8 cellular contexts compared by ENCODE assay signal in genomic region chr1:28915036-28915895, GRCh38. TPM values are rescaled to one million over a fixed set of nuclear protein-coding genes. Genes with fewer than 3 reads are reported as not detected.
A peak's percentile ranks its signal among the peaks of the same experiment; 100 is the strongest.
DNase-seq lines count a peak whose midpoint lies in the region; ATAC-seq, FAIRE-seq and TF ChIP-seq lines count a peak whose summit lies in the region.

No MANE protein-coding gene starts in this region.

- H3K9me3 ChIP-seq in A549 (no peaks in the 10 kb centered on the region), MG63 (no peaks in the 10 kb centered on the region)

- CTCF ChIA-PET in A549 (lab: Yijun Ruan, JAX): interaction anchor here (1.1 to 2.1 kb wide), 4 partner anchors 24 to 119 kb away, joined by 3 to 4 read pairs (median 4); no protein-coding TSS in a partner anchor

- no peaks in the 10 kb centered on the region for H3K27me3 Mint-ChIP-seq in memory B cell
- no peaks in the 10 kb centered on the region for H3K27me3 Mint-ChIP-seq in stimulated activated naive B cell treated with anti-CD40 and anti-IgM and Interleukin-4, amounts not matched to agents 10 μg/mL and 1 μg/mL and 100 μg/mL, for 72 hours

- TF ChIP-seq POLR2A in A549 (IDR thresholded peaks at IDR 0.05; ENCODE audit: low read length): no peak

- peaks cover 29% of the 10 kb centered on the region for H3K4me1 Mint-ChIP-seq in memory B cell
- peaks cover 31 to 54% of the 10 kb centered on the region in 2 donors for H3K4me1 Mint-ChIP-seq in stimulated activated naive B cell treated with anti-CD40 and anti-IgM and Interleukin-4, amounts not matched to agents 10 μg/mL and 1 μg/mL and 100 μg/mL, for 72 hours

- 0 out of 3 replicates have a peak, but pooled peaks cover 5% of the 10 kb centered on the region for H3K4me1 ChIP-seq in A549

- peak overlapping the region; percentile 91 for H3K4me3 Mint-ChIP-seq in memory B cell
- H3K4me3 Mint-ChIP-seq in stimulated activated naive B cell treated with anti-CD40 and anti-IgM and Interleukin-4, amounts not matched to agents 10 μg/mL and 1 μg/mL and 100 μg/mL, for 72 hours: peak overlapping the region; percentile 84 to 85

- no peaks in the 10 kb centered on the region for H3K36me3 ChIP-seq in MG63

- FAIRE-seq in A549 (lab: Jason Lieb, UNC): no peak

- no peak for TF ChIP-seq EP300 in A549 (IDR thresholded peaks at IDR 0.05)

- TF ChIP-seq CTCF in A549 (IDR thresholded peaks at IDR 0.05) (no peak), GM13977 (IDR thresholded peaks at IDR 0.05; ENCODE audit: extremely low read depth, insufficient read depth, missing control alignments) (no peak)

- peak overlapping the region; percentile 60 for H3K27ac Mint-ChIP-seq in memory B cell
- H3K27ac Mint-ChIP-seq in stimulated activated naive B cell treated with anti-CD40 and anti-IgM and Interleukin-4, amounts not matched to agents 10 μg/mL and 1 μg/mL and 100 μg/mL, for 72 hours: peak overlapping the region; percentile 86

- H3K27me3 ChIP-seq in MG63: no peaks in the 10 kb centered on the region

- no peak for TF ChIP-seq RAD21 in A549 (conservative IDR thresholded peaks at IDR 0.05 in 1 of 2, IDR thresholded peaks at IDR 0.05 in 1 of 2)

- H3K36me3 Mint-ChIP-seq in memory B cell: peaks cover 1% of the 10 kb centered on the region
- H3K36me3 Mint-ChIP-seq in stimulated activated naive B cell treated with anti-CD40 and anti-IgM and Interleukin-4, amounts not matched to agents 10 μg/mL and 1 μg/mL and 100 μg/mL, for 72 hours: peaks cover 5 to 8% of the 10 kb centered on the region in 2 donors

- in situ Hi-C loops in GM13977 (cut with MboI; ENCODE audit: low pct_unique_long_range_greater_than_20kb, low sequenced_read_pairs, unreplicated experiment): no loop called here

- H3K4me2 ChIP-seq in A549: peak overlapping the region; percentile 75

- ATAC-seq in A549 (peak; percentile 7 to 27; a peak in 1 of 6 replicates), memory B cell (ENCODE audit: low read depth) (peak; percentile 15)
- peak; percentile 17 to 22 for ATAC-seq in stimulated activated naive B cell treated with anti-CD40 and anti-IgM and Interleukin-4, amounts not matched to agents 10 μg/mL and 1 μg/mL and 100 μg/mL, for 72 hours (replicated peaks)

- H3K9me3 Mint-ChIP-seq in memory B cell: no peaks in the 10 kb centered on the region
- H3K9me3 Mint-ChIP-seq in stimulated activated naive B cell treated with anti-CD40 and anti-IgM and Interleukin-4, amounts not matched to agents 10 μg/mL and 1 μg/mL and 100 μg/mL, for 72 hours: no peaks in the 10 kb centered on the region

- DNase-seq in A549 (ENCODE audit: low read depth in 1 of 2, low spot score in 1 of 2) (peak in 1 of 2 experiments; percentile 30), GM13977 (ENCODE audit: low spot score) (peak; percentile 55), MG63 (peak; percentile 43), cerebellum (ENCODE audit: low spot score) (peak; percentile 81), memory B cell (ENCODE audit: low spot score in 2 of 2) (peak in 1 of 2 donors; percentile 26), GM03348 (ENCODE audit: low spot score) (no peak)
- DNase-seq in activated CD4-positive, CD25-positive, alpha-beta regulatory T cell treated with anti-CD3 and anti-CD28 coated beads, Interleukin-2, amount 50 U/mL, for 16 hours (ENCODE audit: low read depth, low spot score): peak; percentile 14
- DNase-seq in stimulated activated naive B cell treated with anti-CD40 and anti-IgM and Interleukin-4, amounts not matched to agents 10 μg/mL and 1 μg/mL and 100 μg/mL, for 72 hours: peak; percentile 9

- WGBS in A549 (ENCODE audit: missing lambda C conversion rate): 63% methylated on average over 32 of the region's 32 CpGs

- peak overlapping the region; percentile 60 for H3K4me3 ChIP-seq in A549
- peak overlapping the region; percentile 39 for H3K4me3 ChIP-seq in MG63

- POLR2A ChIA-PET in A549 (lab: Yijun Ruan, JAX): interaction anchor here (0.7 to 1.8 kb wide), 4 partner anchors 31 to 182 kb away, joined by 3 to 6 read pairs (median 3); no protein-coding TSS in a partner anchor

- peak overlapping the region; percentile 53 to 85; a peak in 5 of 6 replicates for H3K27ac ChIP-seq in A549

TF ChIP-seq in A549, 52 proteins besides CTCF, POLR2A, EP300 and RAD21:
- TF ChIP-seq HOXA7 (CRISPR knock-in tag; IDR thresholded peaks at IDR 0.05): no peak
- no peak for TF ChIP-seq NFE2L2 (conservative IDR thresholded peaks at IDR 0.05; ENCODE audit: low read length)
- TF ChIP-seq SREBF2 (IDR thresholded peaks at IDR 0.05): no peak
- TF ChIP-seq CBX2 (IDR thresholded peaks at IDR 0.05; ENCODE audit: borderline replicate concordance, low read depth): no peak
- no peak for TF ChIP-seq FOSL2 (IDR thresholded peaks at IDR 0.05)
- no peak for TF ChIP-seq FOSL2 (CRISPR knock-in tag; IDR thresholded peaks at IDR 0.05)
- TF ChIP-seq BHLHE40 (IDR thresholded peaks at IDR 0.05; ENCODE audit: low read depth, low read length): no peak
- TF ChIP-seq TP53 (CRISPR knock-in tag; IDR thresholded peaks at IDR 0.05): no peak
- no peak for TF ChIP-seq MAFK (IDR thresholded peaks at IDR 0.05; ENCODE audit: partially characterized antibody)
- no peak for TF ChIP-seq EHF (CRISPR knock-in tag; IDR thresholded peaks at IDR 0.05)
- TF ChIP-seq GATA3 (IDR thresholded peaks at IDR 0.05; ENCODE audit: borderline replicate concordance): no peak
- TF ChIP-seq KDM5A (IDR thresholded peaks at IDR 0.05): no peak
- TF ChIP-seq NR3C1 (IDR thresholded peaks at IDR 0.05): no peak
- TF ChIP-seq MYC (IDR thresholded peaks at IDR 0.05; ENCODE audit: borderline replicate concordance, low read length): no peak
- TF ChIP-seq HEYL (CRISPR knock-in tag; IDR thresholded peaks at IDR 0.05): no peak
- TF ChIP-seq CHD2 (IDR thresholded peaks at IDR 0.05; ENCODE audit: low read length, partially characterized antibody): no peak
- no peak for TF ChIP-seq RCOR1 (IDR thresholded peaks at IDR 0.05; ENCODE audit: low read depth, low read length)

RNA-seq across cellular contexts. Expression of gene EPB41, which starts 0.9 kb away (rescaled TPM):
- polyA plus RNA-seq in A549 (2011; rRNA removed) (12.8 and 15.6 TPM in 2 replicates), A549 (2017; fragmentation: RNase III; extraction: RNeasy Plus Mini Kit Qiagen cat#74134 plus additional on column Dnase treatment) (4.4 to 4.9 TPM (median 4.8 TPM) in 3 replicates)
- polyA plus RNA-seq in A549 (2012; cell fraction: cytosol; rRNA removed): 2.7 and 3.1 TPM in 2 replicates
- polyA plus RNA-seq in A549 (2012; cell fraction: nucleus; rRNA removed): 3.2 and 8.2 TPM in 2 replicates
- polyA minus RNA-seq in A549 (2011; rRNA and poly(A)+ RNA removed): 11.8 and 18.6 TPM in 2 replicates
- total RNA-seq in MG63 (2014; rRNA removed; shearing (Covaris generic); ENCODE audit: low replicate concordance): 4.5 and 4.6 TPM in 2 replicates
- total RNA-seq in cerebellum: 91.5 TPM

Comparison
In these comparisons a context has a peak if more than half of its experiments do, and no peak if none do; other contexts are left out.
1. RNA of gene EPB41, which starts 0.9 kb away (total RNA-seq): 91.5 TPM in cerebellum (single experiment); 4.5 to 4.6 TPM in MG63; every median in the first group is over 10 times any median in the second.
2. Peak in every context shown above with its lines, with median percentiles within 50 percentile points of each other: ATAC-seq.